Comparison of ENCODE assay signal across 7 cellular contexts in genomic region chr21:28008245-28008644, GRCh38.
A peak's percentile ranks its signal among the peaks of the same experiment; 100 is the strongest.
DNase-seq lines count a peak whose midpoint lies in the region; TF ChIP-seq lines count a peak whose summit lies in the region.
"Not testable (repeated sequence)": the region's sequence is repeated elsewhere in the genome, so short reads cannot be mapped to it uniquely, and the experiment has no call there.

No MANE protein-coding gene starts in this region.

- H3K27me3 Mint-ChIP-seq in glutamatergic neuron (ENCODE audit: unreplicated experiment) = not testable (repeated sequence)

- not testable (repeated sequence) for TF ChIP-seq RAD21 in SK-N-SH (IDR thresholded peaks at IDR 0.05; ENCODE audit: low read length)

- POLR2A ChIA-PET in SK-N-SH (lab: Yijun Ruan, JAX) = not testable (repeated sequence)

- H3K36me3 ChIP-seq in SK-N-SH (replicated peaks in 1 of 2; ENCODE audit: control insufficient read depth in 1 of 2, insufficient read depth in 2 of 2, low read length in 1 of 2) = not testable (repeated sequence)

- TF ChIP-seq CTCF in SK-N-SH (IDR thresholded peaks at IDR 0.05); glutamatergic neuron (IDR thresholded peaks at IDR 0.05; ENCODE audit: partially characterized antibody, unreplicated experiment): not testable (repeated sequence)

- DNase-seq in Ammon's horn (ENCODE audit: low spot score) (peak; percentile 40), LHCN-M2 (ENCODE audit: low read depth) (peak; percentile 5), NCI-H2171 treated with DMSO at 0.1 percent for 48 hours (lab: John Stamatoyannopoulos, UW) (peak; percentile 40), NCI-H82 (lab: John Stamatoyannopoulos, UW) (peak; percentile 54), pons (ENCODE audit: low spot score) (peak; percentile 45)
- DNase-seq in SK-N-SH, glutamatergic neuron: not testable (repeated sequence)

- H3K4me1 ChIP-seq in SK-N-SH (ENCODE audit: control insufficient read depth in 1 of 2, insufficient read depth in 2 of 2, low read depth in 1 of 2, low read length in 1 of 2) = not testable (repeated sequence)

- H3K27me3 ChIP-seq in SK-N-SH (ENCODE audit: insufficient read depth) = not testable (repeated sequence)

- H3K9ac ChIP-seq in SK-N-SH = not testable (repeated sequence)

- H4K20me1 ChIP-seq in SK-N-SH (ENCODE audit: insufficient read depth) = not testable (repeated sequence)

- CTCF ChIA-PET in SK-N-SH (lab: Yijun Ruan, JAX) = not testable (repeated sequence)

- WGBS in SK-N-SH (ENCODE audit: low lambda C conversion rate) = 52% methylated on average over 3 of the region's 3 CpGs

- not testable (repeated sequence) for H3F3A ChIP-seq in SK-N-SH (replicated peaks; ENCODE audit: insufficient read depth)

- not testable (repeated sequence) for H3K9me2 ChIP-seq in SK-N-SH

- H3K27ac ChIP-seq in SK-N-SH (ENCODE audit: low read depth in 2 of 2, low read length in 1 of 2) = not testable (repeated sequence)

- not testable (repeated sequence) for H3K4me2 ChIP-seq in SK-N-SH

- H3K4me3 ChIP-seq in SK-N-SH (ENCODE audit: low read depth in 2 of 2, low read length in 1 of 2) = not testable (repeated sequence)

- not testable (repeated sequence) for H2AFZ ChIP-seq in SK-N-SH (ENCODE audit: low read depth)

- H3K36me3 Mint-ChIP-seq in glutamatergic neuron (ENCODE audit: unreplicated experiment) = not testable (repeated sequence)

- H3K4me3 Mint-ChIP-seq in glutamatergic neuron (ENCODE audit: unreplicated experiment) = peak overlapping the region; percentile 70

- not testable (repeated sequence) for TF ChIP-seq EP300 in SK-N-SH (IDR thresholded peaks at IDR 0.05; ENCODE audit: borderline replicate concordance in 1 of 2, low read depth in 1 of 2, low read length in 1 of 2)

- not testable (repeated sequence) for H3K9me3 Mint-ChIP-seq in glutamatergic neuron (ENCODE audit: unreplicated experiment)

- peak overlapping the region; percentile 97 for H3K27ac Mint-ChIP-seq in glutamatergic neuron (ENCODE audit: unreplicated experiment)

- H3K79me2 ChIP-seq in SK-N-SH (ENCODE audit: insufficient read depth) = not testable (repeated sequence)

- H3K9me3 ChIP-seq in SK-N-SH = not testable (repeated sequence)

- H3K4me1 Mint-ChIP-seq in glutamatergic neuron (ENCODE audit: low read depth, unreplicated experiment) = peaks cover 26% of the 10 kb centered on the region

TF ChIP-seq in SK-N-SH, 30 proteins besides CTCF, POLR2A, EP300 and RAD21:
- TF ChIP-seq MXI1 (IDR thresholded peaks at IDR 0.05; ENCODE audit: low read depth, low read length) (peak; percentile 47; the same call in 1 of the 2 replicates), GATA2 (CRISPR knock-in tag; IDR thresholded peaks at IDR 0.05) (peak; percentile 73)
